8 cellular contexts compared by ENCODE assay signal in genomic region chr5:140073296-140073695, GRCh38. TPM values are rescaled to one million over a fixed set of nuclear protein-coding genes. Genes with fewer than 3 reads are reported as not detected.
A peak's percentile ranks its signal among the peaks of the same experiment; 100 is the strongest.
DNase-seq lines count a peak whose midpoint lies in the region; ATAC-seq and TF ChIP-seq lines count a peak whose summit lies in the region.

No MANE protein-coding gene starts in this region.

- intact Hi-C loops in left ventricle myocardium inferior (cut with micrococcal nuclease) (loop anchor here (2.0 to 5.0 kb wide), 2 partner anchors 69 to 84 kb away; no protein-coding TSS in a partner anchor), left ventricle myocardium superior (cut with micrococcal nuclease) (loop anchor here (5.0 kb wide), 1 partner anchor 84 kb away; no protein-coding TSS in a partner anchor), uterus (cut with DNase I; ENCODE audit: low total_unique reads) (loop anchor here (5.0 kb wide), 1 partner anchor 79 kb away; no protein-coding TSS in a partner anchor)

- TF ChIP-seq POLR2A in uterus (IDR thresholded peaks at IDR 0.05) = no peak

- H3K9ac ChIP-seq in SU-DHL-6 (ENCODE audit: low read length) = no peak overlapping the region

- H3F3A ChIP-seq in SU-DHL-6 (ENCODE audit: insufficient read depth) = no peaks in the 10 kb centered on the region

- no peak overlapping the region for H2AFZ ChIP-seq in SU-DHL-6 (ENCODE audit: low read depth, low read length, severe bottlenecking)

- no peaks in the 10 kb centered on the region for H3K79me2 ChIP-seq in SU-DHL-6 (ENCODE audit: insufficient read depth, low read length)

- no peak overlapping the region for H3K27ac ChIP-seq in left ventricle myocardium inferior (replicated peaks)
- H3K27ac ChIP-seq in SU-DHL-6 (ENCODE audit: low read depth, low read length) = no peak overlapping the region
- H3K27ac ChIP-seq in uterus = no peak overlapping the region

- no peak overlapping the region for H3K4me2 ChIP-seq in SU-DHL-6 (ENCODE audit: low read depth, low read length, poor library complexity, severe bottlenecking)

- ATAC-seq in left ventricle myocardium superior (no peak), HG03520 (IDR thresholded peaks at IDR 0.05; ENCODE audit: unreplicated experiment) (no peak)

- H3K4me1 ChIP-seq in left ventricle myocardium inferior (no peaks in the 10 kb centered on the region), uterus (no peaks in the 10 kb centered on the region)

- H3K9me3 ChIP-seq in left ventricle myocardium inferior (replicated peaks) = no peaks in the 10 kb centered on the region
- H3K9me3 ChIP-seq in SU-DHL-6 (ENCODE audit: insufficient read depth, low read length) = no peaks in the 10 kb centered on the region
- H3K9me3 ChIP-seq in uterus = no peaks in the 10 kb centered on the region

- H4K20me1 ChIP-seq in SU-DHL-6 (ENCODE audit: low read depth, low read length) = no peaks in the 10 kb centered on the region

- H3K9me2 ChIP-seq in SU-DHL-6 (replicated peaks; ENCODE audit: insufficient read depth, low read length) = no peaks in the 10 kb centered on the region

- DNase-seq in left ventricle myocardium inferior = no peak
- no peak for DNase-seq in left ventricle myocardium superior
- peak; percentile 69 for DNase-seq in inferior parietal cortex (ENCODE audit: extremely low spot score)
- no peak for DNase-seq in uterus
- no peak for DNase-seq in AG08396 (ENCODE audit: low spot score)
- DNase-seq in stimulated activated CD4-positive, alpha-beta T cell treated with anti-CD3 and anti-CD28 coated beads, Interleukin-2, amount 100 ng/mL, for 48 hours = no peak

- H3K27me3 ChIP-seq in left ventricle myocardium inferior (ENCODE audit: low read depth) (no peaks in the 10 kb centered on the region), SU-DHL-6 (ENCODE audit: low read length) (0 out of 2 replicates have a peak, but pooled peaks cover 3% of the 10 kb centered on the region), uterus (no peaks in the 10 kb centered on the region)

- no peaks in the 10 kb centered on the region for H3K36me3 ChIP-seq in left ventricle myocardium inferior
- no peaks in the 10 kb centered on the region for H3K36me3 ChIP-seq in SU-DHL-6 (ENCODE audit: low read length)
- H3K36me3 ChIP-seq in uterus = no peaks in the 10 kb centered on the region

- H3K4me3 ChIP-seq in left ventricle myocardium inferior (no peak overlapping the region), SU-DHL-6 (ENCODE audit: insufficient read depth, low read length, poor library complexity, severe bottlenecking) (no peak overlapping the region), uterus (no peak overlapping the region)

- peak; percentile 78 for TF ChIP-seq CTCF in left ventricle myocardium inferior (IDR thresholded peaks at IDR 0.05; ENCODE audit: borderline replicate concordance)
- TF ChIP-seq CTCF in SU-DHL-6 (IDR thresholded peaks at IDR 0.05; ENCODE audit: insufficient read depth, low read length, poor library complexity, severe bottlenecking) = peak; percentile 58
- peak; percentile 53 to 68 (median 66) for TF ChIP-seq CTCF in uterus (IDR thresholded peaks at IDR 0.05)

RNA-seq across cellular contexts. Expression of gene NRG2, which starts 30.2 kb away (rescaled TPM):
- 3.1 TPM for total RNA-seq in left ventricle myocardium inferior
- 1.9 TPM for total RNA-seq in left ventricle myocardium superior
- total RNA-seq in uterus = 10 to 100 TPM in 1 of 4 donors, 1 to 10 TPM in 2, not detected in 1; 2.5 to 21.2 (median 4.5) TPM

RNA-seq across cellular contexts. Expression of gene PURA, which starts 40.6 kb away (rescaled TPM):
- total RNA-seq in left ventricle myocardium inferior (26.6 TPM), left ventricle myocardium superior (24.6 TPM), uterus (10 to 100 TPM; 16.1 to 48.9 (median 22.2) TPM)

RNA-seq across cellular contexts. Expression of gene IGIP, which starts 52.4 kb away (rescaled TPM):
- total RNA-seq in left ventricle myocardium inferior = 12.0 TPM
- 11.8 TPM for total RNA-seq in left ventricle myocardium superior
- total RNA-seq in uterus = 10 to 100 TPM; 17.8 to 33.5 (median 31.2) TPM
